ENCODE assay signal across 1 cellular context in the genomic region with DNA sequence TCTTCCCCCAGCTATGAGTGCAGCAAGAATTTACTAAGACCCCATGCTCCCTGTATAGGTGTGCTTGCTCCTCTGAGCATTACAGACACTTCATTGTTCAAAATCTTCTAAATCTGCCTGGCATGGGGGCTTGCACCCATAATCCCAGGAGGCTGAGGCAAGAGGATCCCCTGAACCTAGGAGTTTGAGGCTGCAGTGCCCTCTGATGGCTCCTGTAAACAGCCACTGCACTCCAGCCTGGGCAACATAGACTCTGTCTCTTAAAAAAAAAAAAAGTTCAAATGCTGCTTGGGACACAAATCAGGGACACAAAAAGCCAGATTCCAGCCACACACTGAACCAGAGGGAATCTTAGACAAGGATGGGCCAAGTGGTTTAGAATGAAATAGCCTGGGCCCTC.
TF ChIP-seq lines count a peak whose summit lies in the region.

No MANE protein-coding gene starts in this region.

TF ChIP-seq in K562, 482 proteins besides CTCF, POLR2A, EP300 and RAD21:
- no peak for TF ChIP-seq FOXJ3 (CRISPR knock-in tag; IDR thresholded peaks at IDR 0.05)
- peak; percentile 72 for TF ChIP-seq ZNF384 (IDR thresholded peaks at IDR 0.05; ENCODE audit: low read depth, low read length)
